8 cellular contexts compared by ENCODE assay signal in the genomic region with DNA sequence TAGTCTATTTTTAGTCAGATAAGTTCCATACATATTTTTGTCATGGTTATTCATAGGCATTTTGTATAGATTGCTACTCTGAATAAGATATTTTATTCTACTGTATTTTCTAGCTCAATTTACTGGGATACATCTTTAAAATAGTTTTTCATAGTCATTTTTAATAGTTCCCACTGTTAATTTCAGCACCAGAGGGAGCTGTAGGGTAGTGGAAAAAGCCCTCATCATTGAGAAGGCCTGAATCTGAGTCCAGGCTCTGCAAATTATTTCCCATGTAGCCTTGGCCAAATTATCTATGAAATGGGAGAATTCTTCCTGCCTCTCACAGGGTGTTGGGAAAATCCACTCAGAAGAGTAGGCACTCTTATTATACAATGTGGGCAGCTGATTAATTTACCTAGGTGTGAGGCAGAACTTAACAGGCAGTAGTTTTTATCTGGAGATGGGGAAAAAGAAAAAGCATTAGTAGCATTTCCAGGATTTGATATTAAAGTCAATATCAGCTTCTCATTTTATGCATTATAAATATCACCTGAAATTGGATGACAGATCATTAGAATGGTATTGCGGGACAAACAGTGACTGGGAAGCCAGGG.
DNase-seq lines count a peak whose midpoint lies in the region; ATAC-seq and TF ChIP-seq lines count a peak whose summit lies in the region.

No MANE protein-coding gene starts in this region.

- ATAC-seq in left colon (peak; percentile 56), T-cell (replicated peaks in 1 of 4) (no peak), GM21529 (IDR thresholded peaks at IDR 0.05; ENCODE audit: unreplicated experiment) (no peak), GM21515 (IDR thresholded peaks at IDR 0.05; ENCODE audit: unreplicated experiment) (no peak)

- H3K4me3 ChIP-seq in GM12864 (ENCODE audit: low read depth, low read length), result no peak overlapping the region

- intact Hi-C loops in left colon (cut with DNase I, micrococcal nuclease), result loop anchor here in 1 of 2 donors (10.0 kb wide), 1 partner anchor 533 kb away; no protein-coding TSS in a partner anchor

- no peaks in the 10 kb centered on the region for H3K36me3 Mint-ChIP-seq in T-cell

- DNase-seq in GM12864 (ENCODE audit: low read depth), result no peak
- DNase-seq in NCI-H1105 treated with DMSO at 0.1 percent for 48 hours (lab: John Stamatoyannopoulos, UW), result peak; percentile 23
- DNase-seq in astrocyte of the hippocampus (ENCODE audit: low read depth, low spot score), result peak; percentile 64
- DNase-seq in left colon, result no peak
- no peak for DNase-seq in stimulated activated CD4-positive, alpha-beta T cell treated with anti-CD3 and anti-CD28 coated beads, Interleukin-4, amount 100 ng/mL, for 24 hours
- DNase-seq in T-cell, result no peak

- H3K27ac Mint-ChIP-seq in T-cell, result no peak overlapping the region

- H3K4me3 Mint-ChIP-seq in T-cell, result no peak overlapping the region

- CTCF ChIA-PET in T-cell (lab: Charles Lee), result no interaction called here

- peak; percentile 39 for TF ChIP-seq CTCF in GM12864 (IDR thresholded peaks at IDR 0.05; ENCODE audit: low read depth, low read length, missing control alignments)

- H3K27me3 Mint-ChIP-seq in T-cell, result no peaks in the 10 kb centered on the region

- POLR2A ChIA-PET in T-cell (lab: Charles Lee), result no interaction called here

- H3K4me1 Mint-ChIP-seq in T-cell, result no peaks in the 10 kb centered on the region

- H3K9me3 Mint-ChIP-seq in T-cell, result no peaks in the 10 kb centered on the region

Comparison
In these comparisons a context has a peak if more than half of its experiments do, and no peak if none do; other contexts are left out.
1. DNase-seq: peak in NCI-H1105 treated with DMSO at 0.1 percent for 48 hours (single experiment) and astrocyte of the hippocampus (single experiment); none in GM12864 (single experiment), left colon (0 of 2), stimulated activated CD4-positive, alpha-beta T cell treated with anti-CD3 and anti-CD28 coated beads, Interleukin-4, amount 100 ng/mL, for 24 hours (single experiment) and T-cell (0 of 34).